ENCODE assay signal across 1 cellular context in genomic region chr1:218351617-218352438, GRCh38.
TF ChIP-seq lines count a peak whose summit lies in the region.

No MANE protein-coding gene starts in this region.

TF ChIP-seq in HCT116, 20 proteins besides CTCF, POLR2A, EP300 and RAD21 (continued from another document):
- no peak for TF ChIP-seq REST (IDR thresholded peaks at IDR 0.05; ENCODE audit: low read depth)
- no peak for TF ChIP-seq ZBTB33 (IDR thresholded peaks at IDR 0.05; ENCODE audit: extremely low read depth, insufficient replicate concordance, low read length)
- TF ChIP-seq, protein P1, sequence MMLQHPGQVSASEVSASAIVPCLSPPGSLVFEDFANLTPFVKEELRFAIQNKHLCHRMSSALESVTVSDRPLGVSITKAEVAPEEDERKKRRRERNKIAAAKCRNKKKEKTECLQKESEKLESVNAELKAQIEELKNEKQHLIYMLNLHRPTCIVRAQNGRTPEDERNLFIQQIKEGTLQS (IDR thresholded peaks at IDR 0.05) = no peak
- no peak for TF ChIP-seq ZNF274 (IDR thresholded peaks at IDR 0.05; ENCODE audit: low read depth, low read length)
- no peak for TF ChIP-seq EGR1 (IDR thresholded peaks at IDR 0.05; ENCODE audit: low read depth)
- TF ChIP-seq CBX3 (IDR thresholded peaks at IDR 0.05; ENCODE audit: low read depth) = no peak
- TF ChIP-seq EZH2 (IDR thresholded peaks at IDR 0.05) = no peak
- TF ChIP-seq SP1 (IDR thresholded peaks at IDR 0.05; ENCODE audit: low read depth) = no peak
- TF ChIP-seq ZFX (IDR thresholded peaks at IDR 0.05) = no peak
TF ChIP-seq in HCT116: peak in this region for 0.
